25 cellular contexts compared by ENCODE assay signal in the genomic region with DNA sequence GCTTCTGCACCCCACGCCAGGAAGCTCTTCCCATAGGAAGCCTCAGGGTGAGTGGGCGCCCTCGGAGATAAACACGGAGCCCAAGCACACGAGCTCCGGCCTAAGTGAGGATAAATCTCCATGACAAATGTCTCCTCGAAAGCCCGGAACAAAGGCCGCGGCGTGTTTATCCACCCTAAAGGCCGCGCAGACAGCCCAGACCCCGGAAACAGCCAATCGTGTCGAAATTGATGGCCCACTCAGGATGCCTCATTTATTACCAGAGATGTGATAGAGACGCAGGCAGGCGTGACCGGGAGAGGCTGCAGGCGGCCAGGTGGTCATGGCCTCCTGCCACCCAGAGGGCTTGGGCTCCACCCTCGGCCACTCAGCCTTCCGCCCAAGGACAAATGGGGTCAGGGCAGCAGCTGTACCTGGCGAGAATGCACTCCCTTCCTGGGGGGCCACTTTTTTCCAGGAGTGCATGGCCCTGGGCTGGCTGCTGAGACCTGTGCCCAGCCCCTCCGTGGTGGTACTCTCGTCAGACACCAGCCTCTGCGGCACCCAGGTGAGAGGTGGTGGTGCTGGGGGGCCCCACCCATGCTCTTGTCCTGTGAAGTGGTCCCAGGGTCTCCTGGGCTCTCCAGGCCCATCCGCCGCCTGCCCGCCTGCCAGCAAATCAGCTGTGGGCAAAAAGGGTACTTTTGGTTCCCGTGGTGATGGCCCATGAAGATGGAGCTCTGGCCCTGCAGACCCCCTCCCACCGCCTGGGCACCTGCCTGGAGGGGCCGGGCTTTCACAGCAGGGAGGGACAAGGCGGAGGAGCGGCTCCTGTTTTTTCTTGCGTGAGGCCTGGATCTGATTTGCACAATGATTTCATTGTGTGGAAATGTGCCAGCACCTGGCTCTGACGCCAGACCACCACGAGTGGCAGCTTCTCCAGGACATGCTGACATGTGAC.
DNase-seq lines count a peak whose midpoint lies in the region; ATAC-seq, FAIRE-seq and TF ChIP-seq lines count a peak whose summit lies in the region.
"Had no signal": no experiment of that assay in that cellular context is flagged by ENCODE, and none has a peak within 500 bp of the region (broad histone marks: within the 10 kb centered on the region; RNA-seq: fewer than 3 reads in every experiment).

No MANE protein-coding gene starts in this region.

- ATAC-seq in GM23338 (peak; percentile 12; the same call in 1 of the 3 replicates), GM21528 (IDR thresholded peaks at IDR 0.05; ENCODE audit: low FRiP score, unreplicated experiment) (no peak)
- ATAC-seq: body of pancreas had no signal

- H4K20me1 ChIP-seq in BLaER1: no peaks in the 10 kb centered on the region
- no peaks in the 10 kb centered on the region for H4K20me1 ChIP-seq in GM23338 (replicated peaks; ENCODE audit: insufficient read depth)

- H3K27me3 Mint-ChIP-seq in GM23338 (ENCODE audit: insufficient read depth, low read depth, poor library complexity): peaks cover 7% of the 10 kb centered on the region
- H3K27me3 Mint-ChIP-seq: activated CD4-positive, alpha-beta memory T cell treated with anti-CD3 and anti-CD28 coated beads, Interleukin-2, amount 10 ng/mL, durations not matched to agents 7 days and 5 days; CD4-positive, alpha-beta memory T cell had no signal

- no peaks in the 10 kb centered on the region for H3F3A ChIP-seq in GM23338 (replicated peaks; ENCODE audit: low read depth)

- H3K27ac ChIP-seq in BLaER1 (0 out of 2 replicates have a peak overlapping the region, but pooled peaks have one; percentile 26), GM23338 (ENCODE audit: low read depth) (no peak overlapping the region), kidney (ENCODE audit: low read depth in 2 of 2, low read length in 2 of 2) (no peak overlapping the region)
- H3K27ac ChIP-seq: body of pancreas, hepatocyte, thoracic aorta, vagina had no signal

- H3K4me2 ChIP-seq in BLaER1 (no peak overlapping the region), GM23338 (no peak overlapping the region)
- H3K4me2 ChIP-seq: hepatocyte, smooth muscle cell had no signal

- H2AFZ ChIP-seq in GM23338: no peak overlapping the region
- H2AFZ ChIP-seq: hepatocyte had no signal

- intact Hi-C loops in kidney (cut with DNase I): no loop called here

- H3K9me3 Mint-ChIP-seq in GM23338: no peaks in the 10 kb centered on the region; the same call in 2 of the 3 replicates
- H3K9me3 Mint-ChIP-seq: activated CD4-positive, alpha-beta memory T cell treated with anti-CD3 and anti-CD28 coated beads, Interleukin-2, amount 10 ng/mL, durations not matched to agents 7 days and 5 days had no signal

- H3K36me3 ChIP-seq in BLaER1 (no peaks in the 10 kb centered on the region), GM23338 (ENCODE audit: insufficient read depth) (no peaks in the 10 kb centered on the region), kidney (ENCODE audit: control insufficient read depth in 1 of 2, insufficient read depth in 2 of 2, low read length in 2 of 2) (no peaks in the 10 kb centered on the region)
- H3K36me3 ChIP-seq: thoracic aorta, vagina had no signal

- no peak overlapping the region for H3K27ac Mint-ChIP-seq in GM23338
- H3K27ac Mint-ChIP-seq: activated CD4-positive, alpha-beta memory T cell treated with anti-CD3 and anti-CD28 coated beads, Interleukin-2, amount 10 ng/mL, durations not matched to agents 7 days and 5 days had no signal

- no peak overlapping the region for H3K9ac ChIP-seq in BLaER1
- H3K9ac ChIP-seq in kidney (ENCODE audit: low read length in 2 of 2): no peak overlapping the region

- H3K27me3 ChIP-seq in BLaER1: no peaks in the 10 kb centered on the region
- no peaks in the 10 kb centered on the region for H3K27me3 ChIP-seq in GM23338 (ENCODE audit: insufficient read depth)
- H3K27me3 ChIP-seq: body of pancreas, hepatocyte, vagina had no signal

- no peak for FAIRE-seq in kidney (lab: Jason Lieb, UNC)
- FAIRE-seq: GM12891, islet of Langerhans had no signal

- H3K4me3 Mint-ChIP-seq in GM23338: no peak overlapping the region
- H3K4me3 Mint-ChIP-seq: activated CD4-positive, alpha-beta memory T cell treated with anti-CD3 and anti-CD28 coated beads, Interleukin-2, amount 10 ng/mL, durations not matched to agents 7 days and 5 days; CD4-positive, alpha-beta memory T cell had no signal

- DNase-seq in GM23338 (ENCODE audit: low spot score): no peak
- peak; percentile 64 for DNase-seq in NCI-H69 (lab: John Stamatoyannopoulos, UW)
- peak; percentile 64 for DNase-seq in kidney
- no peak for DNase-seq in NCI-H2227 treated with DMSO at 0.1 percent for 48 hours (lab: John Stamatoyannopoulos, UW)
- DNase-seq in inferior parietal cortex (ENCODE audit: extremely low spot score): no peak
- DNase-seq: activated CD4-positive, alpha-beta memory T cell treated with anti-CD3 and anti-CD28 coated beads, Interleukin-2, amount 10 ng/mL, durations not matched to agents 7 days and 5 days; activated effector memory CD4-positive, alpha-beta T cell treated with Interleukin-2 at 50 U/mL for 16 hours; body of pancreas; CD4-positive, alpha-beta memory T cell; DND-41; effector CD8-positive, alpha-beta T cell; erythroblast; foreskin fibroblast; Karpas-422; mammary epithelial cell; stimulated activated CD4-positive, alpha-beta T cell treated with anti-CD3 and anti-CD28 coated beads, Interleukin-2, amount 100 ng/mL, for 48 hours; stimulated activated naive CD4-positive, alpha-beta T cell treated with Interleukin-2 at 50 U/mL for 16 hours had no signal

- H3K4me3 ChIP-seq in BLaER1: no peak overlapping the region
- no peak overlapping the region for H3K4me3 ChIP-seq in GM23338
- no peak overlapping the region for H3K4me3 ChIP-seq in kidney (ENCODE audit: low read length in 2 of 2)
- H3K4me3 ChIP-seq: body of pancreas, hepatocyte, smooth muscle cell, thoracic aorta, vagina had no signal

- TF ChIP-seq CTCF in GM23338 (conservative IDR thresholded peaks at IDR 0.05; ENCODE audit: low read depth in 2 of 2): no peak
- TF ChIP-seq CTCF in kidney (IDR thresholded peaks at IDR 0.05; ENCODE audit: borderline replicate concordance, extremely low read depth, insufficient read depth): no peak

- H3K9me3 ChIP-seq in BLaER1: peaks cover 14% of the 10 kb centered on the region
- H3K9me3 ChIP-seq in kidney (ENCODE audit: control insufficient read depth in 1 of 2, low read length in 2 of 2): no peaks in the 10 kb centered on the region
- H3K9me3 ChIP-seq: body of pancreas, thoracic aorta, vagina had no signal

- peaks cover 8% of the 10 kb centered on the region; the same call in 2 of the 3 replicates for H3K4me1 Mint-ChIP-seq in GM23338
- H3K4me1 Mint-ChIP-seq: activated CD4-positive, alpha-beta memory T cell treated with anti-CD3 and anti-CD28 coated beads, Interleukin-2, amount 10 ng/mL, durations not matched to agents 7 days and 5 days had no signal

- no peaks in the 10 kb centered on the region for H3K9me2 ChIP-seq in GM23338 (ENCODE audit: insufficient read depth)

- no peaks in the 10 kb centered on the region for H3K36me3 Mint-ChIP-seq in GM23338 (ENCODE audit: low read depth)
- H3K36me3 Mint-ChIP-seq: CD4-positive, alpha-beta memory T cell had no signal

- no peaks in the 10 kb centered on the region for H3K79me2 ChIP-seq in GM23338 (replicated peaks; ENCODE audit: insufficient read depth)
- H3K79me2 ChIP-seq: hepatocyte had no signal

- peaks cover 34% of the 10 kb centered on the region for H3K4me1 ChIP-seq in BLaER1
- no peaks in the 10 kb centered on the region for H3K4me1 ChIP-seq in GM23338 (ENCODE audit: insufficient read depth)
- no peaks in the 10 kb centered on the region for H3K4me1 ChIP-seq in kidney (ENCODE audit: control insufficient read depth in 1 of 2, insufficient read depth in 1 of 2, low read depth in 1 of 2, low read length in 2 of 2)
- H3K4me1 ChIP-seq: vagina had no signal

TF ChIP-seq in GM23338, 12 proteins besides CTCF, POLR2A, EP300 and RAD21 (continues in another document):
- TF ChIP-seq ZNF331 (CRISPR knock-in tag; IDR thresholded peaks at IDR 0.05; ENCODE audit: low read depth) (no peak), EZH2 (IDR thresholded peaks at IDR 0.05; ENCODE audit: low read depth, unreplicated experiment) (no peak), ZNF114 (CRISPR knock-in tag; IDR thresholded peaks at IDR 0.05) (no peak), POLR2AphosphoS5 (IDR thresholded peaks at IDR 0.05; ENCODE audit: low read depth) (no peak), CREB1 (CRISPR knock-in tag; IDR thresholded peaks at IDR 0.05; ENCODE audit: low read depth) (no peak), STAT1 (IDR thresholded peaks at IDR 0.05; ENCODE audit: unreplicated experiment) (no peak), JUNB (IDR thresholded peaks at IDR 0.05; ENCODE audit: unreplicated experiment) (no peak), NANOG (IDR thresholded peaks at IDR 0.05; ENCODE audit: borderline replicate concordance) (no peak), EZH2phosphoT487 (IDR thresholded peaks at IDR 0.05; ENCODE audit: unreplicated experiment) (no peak)
- TF ChIP-seq, protein P1, sequence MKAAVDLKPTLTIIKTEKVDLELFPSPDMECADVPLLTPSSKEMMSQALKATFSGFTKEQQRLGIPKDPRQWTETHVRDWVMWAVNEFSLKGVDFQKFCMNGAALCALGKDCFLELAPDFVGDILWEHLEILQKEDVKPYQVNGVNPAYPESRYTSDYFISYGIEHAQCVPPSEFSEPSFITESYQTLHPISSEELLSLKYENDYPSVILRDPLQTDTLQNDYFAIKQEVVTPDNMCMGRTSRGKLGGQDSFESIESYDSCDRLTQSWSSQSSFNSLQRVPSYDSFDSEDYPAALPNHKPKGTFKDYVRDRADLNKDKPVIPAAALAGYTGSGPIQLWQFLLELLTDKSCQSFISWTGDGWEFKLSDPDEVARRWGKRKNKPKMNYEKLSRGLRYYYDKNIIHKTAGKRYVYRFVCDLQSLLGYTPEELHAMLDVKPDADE (IDR thresholded peaks at IDR 0.05): no peak

Comparison
In these comparisons a context has a peak if more than half of its experiments do, and no peak if none do; other contexts are left out.
1. DNase-seq: peak in NCI-H69 (single experiment) and kidney (single experiment); none in GM23338 (single experiment), NCI-H2227 treated with DMSO at 0.1 percent for 48 hours (single experiment) and inferior parietal cortex (single experiment).